Comparison of ENCODE assay signal across 2 cellular contexts in the genomic region with DNA sequence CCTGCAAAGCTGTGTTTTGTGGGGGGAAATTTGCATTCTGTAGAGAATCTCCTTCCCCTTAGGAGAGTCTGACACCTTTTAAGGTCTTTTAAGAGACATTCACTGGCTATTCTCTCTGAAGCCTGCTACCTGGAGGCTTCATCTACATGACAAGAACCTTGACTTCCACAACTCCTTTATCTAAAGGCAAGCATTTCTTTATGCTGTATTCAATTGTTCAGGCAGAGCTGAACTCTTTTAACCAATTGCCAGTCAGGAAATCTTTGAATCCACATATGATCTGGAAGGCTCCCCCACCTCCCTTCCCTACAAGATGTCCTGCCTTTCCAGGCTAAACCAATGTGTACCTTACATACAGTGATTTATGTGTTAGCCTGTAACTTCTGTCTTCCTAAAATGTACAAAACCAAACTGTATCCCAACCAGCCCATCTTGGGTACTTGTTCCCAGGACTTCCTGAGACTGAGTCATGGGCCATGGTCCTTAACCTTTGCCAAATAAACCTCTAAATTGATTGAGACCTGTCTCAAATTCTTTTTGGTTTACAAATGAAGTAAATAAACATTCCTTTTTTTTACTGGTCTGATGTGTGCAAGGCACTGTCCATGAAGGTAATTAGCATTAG.
TF ChIP-seq lines count a peak whose summit lies in the region.

No MANE protein-coding gene starts in this region.

TF ChIP-seq in HepG2, 621 proteins besides CTCF, POLR2A, EP300 and RAD21:
- TF ChIP-seq FOSL2 (CRISPR knock-in tag; IDR thresholded peaks at IDR 0.05) = peak; percentile 28; the same call in 1 of the 2 replicates
- TF ChIP-seq IKZF5 (CRISPR knock-in tag; IDR thresholded peaks at IDR 0.05) = no peak

TF ChIP-seq in WTC11, 78 proteins besides CTCF, POLR2A, EP300 and RAD21:
- TF ChIP-seq MAX (CRISPR knock-in tag; IDR thresholded peaks at IDR 0.05) = 0 out of 2 replicates have a peak, but pooled peaks have one; percentile 27
- no peak for TF ChIP-seq TEAD4 (CRISPR knock-in tag; IDR thresholded peaks at IDR 0.05)
- no peak for TF ChIP-seq NR1H2 (CRISPR knock-in tag; IDR thresholded peaks at IDR 0.05)
- no peak for TF ChIP-seq NFATC4 (CRISPR knock-in tag; IDR thresholded peaks at IDR 0.05)
- TF ChIP-seq, protein P1, sequence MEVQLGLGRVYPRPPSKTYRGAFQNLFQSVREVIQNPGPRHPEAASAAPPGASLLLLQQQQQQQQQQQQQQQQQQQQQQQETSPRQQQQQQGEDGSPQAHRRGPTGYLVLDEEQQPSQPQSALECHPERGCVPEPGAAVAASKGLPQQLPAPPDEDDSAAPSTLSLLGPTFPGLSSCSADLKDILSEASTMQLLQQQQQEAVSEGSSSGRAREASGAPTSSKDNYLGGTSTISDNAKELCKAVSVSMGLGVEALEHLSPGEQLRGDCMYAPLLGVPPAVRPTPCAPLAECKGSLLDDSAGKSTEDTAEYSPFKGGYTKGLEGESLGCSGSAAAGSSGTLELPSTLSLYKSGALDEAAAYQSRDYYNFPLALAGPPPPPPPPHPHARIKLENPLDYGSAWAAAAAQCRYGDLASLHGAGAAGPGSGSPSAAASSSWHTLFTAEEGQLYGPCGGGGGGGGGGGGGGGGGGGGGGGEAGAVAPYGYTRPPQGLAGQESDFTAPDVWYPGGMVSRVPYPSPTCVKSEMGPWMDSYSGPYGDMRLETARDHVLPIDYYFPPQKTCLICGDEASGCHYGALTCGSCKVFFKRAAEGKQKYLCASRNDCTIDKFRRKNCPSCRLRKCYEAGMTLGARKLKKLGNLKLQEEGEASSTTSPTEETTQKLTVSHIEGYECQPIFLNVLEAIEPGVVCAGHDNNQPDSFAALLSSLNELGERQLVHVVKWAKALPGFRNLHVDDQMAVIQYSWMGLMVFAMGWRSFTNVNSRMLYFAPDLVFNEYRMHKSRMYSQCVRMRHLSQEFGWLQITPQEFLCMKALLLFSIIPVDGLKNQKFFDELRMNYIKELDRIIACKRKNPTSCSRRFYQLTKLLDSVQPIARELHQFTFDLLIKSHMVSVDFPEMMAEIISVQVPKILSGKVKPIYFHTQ (CRISPR knock-in tag; IDR thresholded peaks at IDR 0.05) = no peak
- TF ChIP-seq MLX (CRISPR knock-in tag; IDR thresholded peaks at IDR 0.05) = no peak
- no peak for TF ChIP-seq ZBTB21 (CRISPR knock-in tag; IDR thresholded peaks at IDR 0.05; ENCODE audit: borderline replicate concordance)
- TF ChIP-seq, protein P2, sequence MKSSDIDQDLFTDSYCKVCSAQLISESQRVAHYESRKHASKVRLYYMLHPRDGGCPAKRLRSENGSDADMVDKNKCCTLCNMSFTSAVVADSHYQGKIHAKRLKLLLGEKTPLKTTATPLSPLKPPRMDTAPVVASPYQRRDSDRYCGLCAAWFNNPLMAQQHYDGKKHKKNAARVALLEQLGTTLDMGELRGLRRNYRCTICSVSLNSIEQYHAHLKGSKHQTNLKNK (CRISPR knock-in tag; IDR thresholded peaks at IDR 0.05) = peak; percentile 74; the same call in 1 of the 2 replicates
- 0 out of 2 replicates have a peak, but pooled peaks have one; percentile 30 for TF ChIP-seq TP53 (CRISPR knock-in tag; IDR thresholded peaks at IDR 0.05)
- TF ChIP-seq ZNF416 (CRISPR knock-in tag; IDR thresholded peaks at IDR 0.05) = 0 out of 2 replicates have a peak, but pooled peaks have one; percentile 17
- no peak for TF ChIP-seq PRRX2 (CRISPR knock-in tag; IDR thresholded peaks at IDR 0.05)
- no peak for TF ChIP-seq ETV6 (CRISPR knock-in tag; IDR thresholded peaks at IDR 0.05)
- TF ChIP-seq ZNF423 (CRISPR knock-in tag; IDR thresholded peaks at IDR 0.05) = peak; percentile 48; the same call in 1 of the 2 replicates
- TF ChIP-seq IRF1 (CRISPR knock-in tag; IDR thresholded peaks at IDR 0.05) = no peak
TF ChIP-seq in WTC11: peak in this region for 5.
